ENCODE assay signal across 12 cellular contexts in the genomic region with DNA sequence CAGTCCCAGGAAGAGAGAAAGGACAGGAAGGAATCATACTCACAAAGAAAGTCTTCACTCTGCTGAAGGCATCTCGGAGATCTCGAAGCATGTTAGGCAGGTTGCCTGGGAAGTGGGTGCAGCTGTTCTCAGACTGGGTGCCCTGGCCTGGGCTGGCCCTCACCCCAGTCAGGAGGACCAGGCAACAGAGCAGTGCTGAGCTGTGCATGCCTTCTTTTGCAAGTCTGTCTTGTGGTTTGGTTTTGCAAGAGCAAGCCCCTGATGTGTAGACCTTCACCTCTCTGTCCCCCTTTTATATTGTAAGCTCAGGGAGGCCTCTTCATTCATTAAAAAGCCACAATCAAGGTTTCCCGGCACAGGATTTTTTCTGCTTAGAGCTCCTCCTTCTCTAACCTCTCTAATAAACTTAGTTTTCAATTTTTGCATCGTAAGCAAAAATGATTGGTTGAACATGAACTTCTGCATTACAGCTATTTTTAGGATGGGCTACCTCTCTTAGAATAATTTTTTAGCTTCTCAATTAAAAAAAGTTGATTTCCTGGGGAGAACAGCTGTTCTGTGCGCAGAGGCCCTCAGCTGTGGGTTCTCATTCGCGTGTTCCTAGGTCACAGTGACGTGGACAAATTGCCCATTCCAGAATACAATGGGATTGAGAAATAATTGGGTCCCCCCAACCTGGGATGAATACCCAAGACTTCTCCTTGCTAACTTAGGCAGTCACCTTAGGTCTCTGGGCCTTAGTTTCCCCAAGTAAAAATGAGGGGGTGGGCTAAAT. TPM values are rescaled to one million over a fixed set of nuclear protein-coding genes. Genes with fewer than 3 reads are reported as not detected.
DNase-seq lines count a peak whose midpoint lies in the region; ATAC-seq and TF ChIP-seq lines count a peak whose summit lies in the region.
"Had no signal": no experiment of that assay in that cellular context is flagged by ENCODE, and none has a peak within 500 bp of the region (broad histone marks: within the 10 kb centered on the region; RNA-seq: fewer than 3 reads in every experiment).

TSS of gene IL10 (minus strand) at position 267 of the 775 bp plus-strand sequence. CDS start at position 208, 59 bp downstream.

- intact Hi-C loops in Right ventricle myocardium inferior (cut with DNase I) (no loop called here), cardiac septum (cut with DNase I) (no loop called here), lower lobe of right lung (cut with DNase I) (no loop called here)

- no peaks in the 10 kb centered on the region for H3K9me3 ChIP-seq in SK-N-MC (ENCODE audit: low read depth, low read length)
- H3K9me3 ChIP-seq in lower lobe of right lung = no peaks in the 10 kb centered on the region
- H3K9me3 ChIP-seq in upper lobe of left lung = no peaks in the 10 kb centered on the region
- H3K9me3 ChIP-seq: breast epithelium had no signal

- H3K4me3 ChIP-seq in SK-N-MC (peak within 1 kb of the TSS; percentile 7; the same call in 1 of the 2 replicates), lower lobe of right lung (peak within 1 kb of the TSS; percentile 1), upper lobe of left lung (peak within 1 kb of the TSS in 2 of 4 donors; percentile 3 to 31)

- ATAC-seq in Right ventricle myocardium inferior (peak; percentile 75), lower lobe of right lung (peak in 1 of 2 donors; percentile 49), upper lobe of left lung (ENCODE audit: low FRiP score in 2 of 2) (peak in 1 of 2 donors; percentile 70), GM19455 (IDR thresholded peaks at IDR 0.05; ENCODE audit: unreplicated experiment) (no peak)

- H3K27ac ChIP-seq in SK-N-MC (no peak within 1 kb of the TSS), lower lobe of right lung (no peak within 1 kb of the TSS), upper lobe of left lung (peak within 1 kb of the TSS in 3 of 4 donors; percentile 42 to 78 (median 66))

- WGBS in upper lobe of left lung, 2 donors = 71 to 74% methylated on average over 8 of the region's 8 CpGs

- H3K4me1 ChIP-seq in lower lobe of right lung = peaks cover 40% of the 10 kb centered on the region
- peaks cover 0 to 21% (median 5%) of the 10 kb centered on the region in 4 donors for H3K4me1 ChIP-seq in upper lobe of left lung
- H3K4me1 ChIP-seq: breast epithelium had no signal

- no peak for TF ChIP-seq CTCF in lower lobe of right lung (IDR thresholded peaks at IDR 0.05)
- TF ChIP-seq CTCF in upper lobe of left lung (IDR thresholded peaks at IDR 0.05) = no peak

- H3K9ac ChIP-seq in SK-N-MC (ENCODE audit: insufficient read length) = no peak within 1 kb of the TSS

- TF ChIP-seq POLR2A in upper lobe of left lung (IDR thresholded peaks at IDR 0.05) = peak in 1 of 4 donors; percentile 61

- peak in 2 of 4 donors; percentile 16 to 21 for TF ChIP-seq EP300 in upper lobe of left lung (IDR thresholded peaks at IDR 0.05)

- DNase-seq in Right ventricle myocardium inferior (ENCODE audit: missing footprints) = no peak
- no peak for DNase-seq in cardiac septum (ENCODE audit: low spot score)
- DNase-seq in SK-N-MC (ENCODE audit: low read depth, low spot score) = no peak
- DNase-seq in lower lobe of right lung = no peak
- peak; percentile 38 to 53 for DNase-seq in upper lobe of left lung
- no peak for DNase-seq in cerebellar nuclear complex (lab: John Stamatoyannopoulos, UW)
- DNase-seq in activated gamma-delta T cell treated with Interleukin-2 at 50 U/mL for 16 hours = no peak
- DNase-seq: NCI-H1092 treated with DMSO at 0.1 percent for 48 hours had no signal

- no peaks in the 10 kb centered on the region for H3K36me3 ChIP-seq in SK-N-MC (ENCODE audit: insufficient read depth, low read length)
- H3K36me3 ChIP-seq in lower lobe of right lung = no peaks in the 10 kb centered on the region
- H3K36me3 ChIP-seq in upper lobe of left lung = no peaks in the 10 kb centered on the region
- H3K36me3 ChIP-seq: breast epithelium had no signal

- H3K27me3 ChIP-seq in lower lobe of right lung (ENCODE audit: low read depth) (no peaks in the 10 kb centered on the region), upper lobe of left lung (no peaks in the 10 kb centered on the region)
- H3K27me3 ChIP-seq: breast epithelium had no signal

RNA-seq across cellular contexts. Expression of gene IL10, which starts in this region (rescaled TPM):
- total RNA-seq in Right ventricle myocardium inferior = 0.54 TPM
- total RNA-seq in cardiac septum = 0.43 TPM
- total RNA-seq in lower lobe of right lung = 1.4 TPM
- total RNA-seq in upper lobe of left lung = 1 to 10 TPM in 4 of 6 donors, under 1 TPM in 2; 0.55 to 5.2 (median 3.3) TPM
- total RNA-seq: fibroblast of lung, lung microvascular endothelial cell had no signal

Comparison
In these comparisons a context has a peak if more than half of its experiments do, and no peak if none do; other contexts are left out.
1. Peak in ATAC-seq in Right ventricle myocardium inferior; RNA of the gene not detected or under 1 TPM.
2. DNase-seq: peak in upper lobe of left lung (2 of 2); none in Right ventricle myocardium inferior (single experiment), cardiac septum (single experiment), SK-N-MC (single experiment), lower lobe of right lung (single experiment), cerebellar nuclear complex (0 of 2) and activated gamma-delta T cell treated with Interleukin-2 at 50 U/mL for 16 hours (single experiment).
3. H3K27ac ChIP-seq: peak in upper lobe of left lung (3 of 4); none in SK-N-MC (single experiment) and lower lobe of right lung (single experiment).